In genomic region chr4:184826315-184827266, GRCh38 we compare ENCODE assay signal across 1 cellular context.
TF ChIP-seq lines count a peak whose summit lies in the region.

No MANE protein-coding gene starts in this region.

TF ChIP-seq in GM12878, 131 proteins besides CTCF, POLR2A, EP300 and RAD21 (continued from another document):
- TF ChIP-seq MEF2A (IDR thresholded peaks at IDR 0.05; ENCODE audit: insufficient read depth, low read depth, low read length), result no peak
- peak; percentile 59 for TF ChIP-seq ZNF687 (IDR thresholded peaks at IDR 0.05)
- no peak for TF ChIP-seq CBX3 (IDR thresholded peaks at IDR 0.05; ENCODE audit: borderline replicate concordance, low read depth)
- no peak for TF ChIP-seq ZBTB11 (CRISPR knock-in tag; IDR thresholded peaks at IDR 0.05)
- TF ChIP-seq NR2F1 (conservative IDR thresholded peaks at IDR 0.05), result 0 out of 2 replicates have a peak, but pooled peaks have one; percentile 8
- no peak for TF ChIP-seq GABPA (IDR thresholded peaks at IDR 0.05; ENCODE audit: low read depth)
- peak; percentile 66; the same call in 1 of the 2 replicates for TF ChIP-seq TCF12 (IDR thresholded peaks at IDR 0.05; ENCODE audit: low read depth, low read length)
- no peak for TF ChIP-seq NRF1 (conservative IDR thresholded peaks at IDR 0.05; ENCODE audit: low read depth, low read length)
- TF ChIP-seq MYC (IDR thresholded peaks at IDR 0.05; ENCODE audit: insufficient read depth, insufficient read length, insufficient replicate concordance, low read length, severe bottlenecking), result no peak
- no peak for TF ChIP-seq REST (IDR thresholded peaks at IDR 0.05; ENCODE audit: low read depth, low read length)
- TF ChIP-seq ZBTB4 (CRISPR knock-in tag; IDR thresholded peaks at IDR 0.05), result no peak
- TF ChIP-seq USF1 (IDR thresholded peaks at IDR 0.05; ENCODE audit: borderline replicate concordance, extremely low read length, insufficient read depth, low read depth, low read length), result no peak
